ENCODE assay signal across 1 cellular context in genomic region chr16:86461037-86461436, GRCh38.
TF ChIP-seq lines count a peak whose summit lies in the region.

No MANE protein-coding gene starts in this region.

TF ChIP-seq in IMR-90, 13 proteins besides CTCF, POLR2A, EP300 and RAD21 (continued from another document):
- TF ChIP-seq ELK1 (IDR thresholded peaks at IDR 0.05; ENCODE audit: borderline replicate concordance, low read depth, low read length) (no peak), RFX5 (IDR thresholded peaks at IDR 0.05; ENCODE audit: low read depth, low read length) (no peak)
- TF ChIP-seq, protein P1, sequence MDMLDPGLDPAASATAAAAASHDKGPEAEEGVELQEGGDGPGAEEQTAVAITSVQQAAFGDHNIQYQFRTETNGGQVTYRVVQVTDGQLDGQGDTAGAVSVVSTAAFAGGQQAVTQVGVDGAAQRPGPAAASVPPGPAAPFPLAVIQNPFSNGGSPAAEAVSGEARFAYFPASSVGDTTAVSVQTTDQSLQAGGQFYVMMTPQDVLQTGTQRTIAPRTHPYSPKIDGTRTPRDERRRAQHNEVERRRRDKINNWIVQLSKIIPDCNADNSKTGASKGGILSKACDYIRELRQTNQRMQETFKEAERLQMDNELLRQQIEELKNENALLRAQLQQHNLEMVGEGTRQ (IDR thresholded peaks at IDR 0.05; ENCODE audit: low read depth, low read length) = no peak
